ENCODE assay signal across 6 cellular contexts in genomic region chr20:329325-329695, GRCh38. TPM values are rescaled to one million over a fixed set of nuclear protein-coding genes. Genes with fewer than 3 reads are reported as not detected.
A peak's percentile ranks its signal among the peaks of the same experiment; 100 is the strongest.
DNase-seq lines count a peak whose midpoint lies in the region; TF ChIP-seq lines count a peak whose summit lies in the region.

No MANE protein-coding gene starts in this region.

- peaks cover 12% of the 10 kb centered on the region for H3K23me2 ChIP-seq in H9 (ENCODE audit: insufficient read length, low read depth, low read length, poor library complexity, severe bottlenecking)

- H3K36me3 Mint-ChIP-seq in H9 (ENCODE audit: insufficient read depth in 1 of 3, low read depth in 3 of 3) (peaks cover 16 to 22% (median 21%) of the 10 kb centered on the region in 3 experiments; a peak in 6 of 7 replicates), nephron progenitor cell (ENCODE audit: low read depth) (peaks cover 35% of the 10 kb centered on the region)
- H3K36me3 Mint-ChIP-seq in activated T-helper 2 cell treated with anti-CD3 and anti-CD28 coated beads, Interferon-gamma antibody, Interleukin-2, Interleukin-4, amounts not matched to agents 10 μg/mL and 5 μg/mL and 100 μg/mL, durations not matched to agents 14 hours and 24 hours and 36 hours (ENCODE audit: low read depth), result peaks cover 5% of the 10 kb centered on the region

- H3K9me3 ChIP-seq in H9 (ENCODE audit: control insufficient read depth, low read depth, low read length) (no peaks in the 10 kb centered on the region), BE2C (no peaks in the 10 kb centered on the region)

- H3K4me3 Mint-ChIP-seq in H9 (peak overlapping the region; percentile 87 to 88; a peak in 4 of 5 replicates), nephron progenitor cell (peak overlapping the region; percentile 93)
- no peak overlapping the region for H3K4me3 Mint-ChIP-seq in activated T-helper 2 cell treated with anti-CD3 and anti-CD28 coated beads, Interferon-gamma antibody, Interleukin-2, Interleukin-4, amounts not matched to agents 10 μg/mL and 5 μg/mL and 100 μg/mL, durations not matched to agents 14 hours and 24 hours and 36 hours (ENCODE audit: low read depth)

- no peak overlapping the region for H2BK5ac ChIP-seq in H9 (ENCODE audit: insufficient read length, low read length)

- no peak overlapping the region for H2AK5ac ChIP-seq in H9 (ENCODE audit: insufficient read length, low read length)

- WGBS in H9 (ENCODE audit: extremely low coverage, insufficient read length, low lambda C conversion rate), result no CpG with 5 or more reads among the region's 4 CpGs

- no peak for TF ChIP-seq CTCF in H9 (conservative IDR thresholded peaks at IDR 0.05)
- TF ChIP-seq CTCF in nephron progenitor cell (IDR thresholded peaks at IDR 0.05), result no peak
- TF ChIP-seq CTCF in BE2C (IDR thresholded peaks at IDR 0.05; ENCODE audit: low read depth, low read length), result no peak

- H3K4me1 Mint-ChIP-seq in H9 (peaks cover 29 to 32% of the 10 kb centered on the region in 2 experiments), nephron progenitor cell (peaks cover 40% of the 10 kb centered on the region)
- H3K4me1 Mint-ChIP-seq in activated T-helper 2 cell treated with anti-CD3 and anti-CD28 coated beads, Interferon-gamma antibody, Interleukin-2, Interleukin-4, amounts not matched to agents 10 μg/mL and 5 μg/mL and 100 μg/mL, durations not matched to agents 14 hours and 24 hours and 36 hours (ENCODE audit: low read depth), result peaks cover 19% of the 10 kb centered on the region

- no peak overlapping the region for H2BK12ac ChIP-seq in H9 (ENCODE audit: insufficient read length, low read depth, low read length)

- intact Hi-C loops in activated T-helper 2 cell treated with anti-CD3 and anti-CD28 coated beads, Interferon-gamma antibody, Interleukin-2, Interleukin-4, amounts not matched to agents 10 μg/mL and 5 μg/mL and 100 μg/mL, durations not matched to agents 14 hours and 24 hours and 36 hours (cut with micrococcal nuclease), result no loop called here

- no peak overlapping the region for H3K56ac ChIP-seq in H9 (ENCODE audit: insufficient read length, low read depth, low read length)

- H3K27me3 ChIP-seq in H9 (ENCODE audit: insufficient read depth, low read length), result peaks cover 5% of the 10 kb centered on the region; the same call in 1 of the 2 replicates
- H3K27me3 ChIP-seq in BE2C, result no peaks in the 10 kb centered on the region

- no peak overlapping the region for H2AFZ ChIP-seq in H9 (ENCODE audit: low read length)

- peaks cover 0 to 2% of the 10 kb centered on the region in 2 experiments; a peak in 1 of 5 replicates for H3K9me3 Mint-ChIP-seq in H9
- no peaks in the 10 kb centered on the region for H3K9me3 Mint-ChIP-seq in activated T-helper 2 cell treated with anti-CD3 and anti-CD28 coated beads, Interferon-gamma antibody, Interleukin-2, Interleukin-4, amounts not matched to agents 10 μg/mL and 5 μg/mL and 100 μg/mL, durations not matched to agents 14 hours and 24 hours and 36 hours
- no peaks in the 10 kb centered on the region for H3K9me3 Mint-ChIP-seq in nephron progenitor cell

- H3K79me1 ChIP-seq in H9 (ENCODE audit: insufficient read depth, low read depth, low read length, poor library complexity, severe bottlenecking), result no peaks in the 10 kb centered on the region

- no peak overlapping the region for H3K4me3 ChIP-seq in BE2C (ENCODE audit: low read depth, low read length)

- H3K4me1 ChIP-seq in H9 (ENCODE audit: insufficient read depth, low read length) (peaks cover 2% of the 10 kb centered on the region; the same call in 1 of the 2 replicates), BE2C (peaks cover 3% of the 10 kb centered on the region)

- peaks cover 9% of the 10 kb centered on the region; the same call in 1 of the 2 replicates for H3K79me2 ChIP-seq in H9 (ENCODE audit: insufficient read depth, low read length)

- DNase-seq in H9 (no peak), nephron progenitor cell (no peak), NCI-H345 treated with DMSO at 0.1 percent for 48 hours (lab: John Stamatoyannopoulos, UW; ENCODE audit: unreplicated experiment) (no peak), NCI-H1436 treated with DMSO at 0.1 percent for 48 hours (lab: John Stamatoyannopoulos, UW) (no peak), BE2C (no peak)
- no peak for DNase-seq in activated T-helper 2 cell treated with anti-CD3 and anti-CD28 coated beads, Interferon-gamma antibody, Interleukin-2, Interleukin-4, amounts not matched to agents 10 μg/mL and 5 μg/mL and 100 μg/mL, durations not matched to agents 14 hours and 24 hours and 36 hours (ENCODE audit: low spot score)

- H4K20me1 ChIP-seq in H9 (ENCODE audit: control insufficient read depth, insufficient read depth, insufficient read length), result peaks cover 2% of the 10 kb centered on the region

- no peak overlapping the region for H2BK20ac ChIP-seq in H9 (ENCODE audit: low read depth, low read length, poor library complexity, severe bottlenecking)

- H4K91ac ChIP-seq in H9 (ENCODE audit: insufficient read length, low read depth, low read length), result no peak overlapping the region

- no peak overlapping the region for H2BK15ac ChIP-seq in H9 (ENCODE audit: low read depth, low read length)

- H3K27me3 Mint-ChIP-seq in H9 (ENCODE audit: low read depth) (peaks cover 18% of the 10 kb centered on the region), nephron progenitor cell (ENCODE audit: low read depth, poor library complexity) (no peaks in the 10 kb centered on the region)
- H3K27me3 Mint-ChIP-seq in activated T-helper 2 cell treated with anti-CD3 and anti-CD28 coated beads, Interferon-gamma antibody, Interleukin-2, Interleukin-4, amounts not matched to agents 10 μg/mL and 5 μg/mL and 100 μg/mL, durations not matched to agents 14 hours and 24 hours and 36 hours (ENCODE audit: low read depth), result no peaks in the 10 kb centered on the region

- peaks cover 8% of the 10 kb centered on the region; the same call in 1 of the 2 replicates for H3K36me3 ChIP-seq in BE2C

- H4K8ac ChIP-seq in H9 (replicated peaks; ENCODE audit: insufficient read length, low read depth, low read length), result no peak overlapping the region

- no peak overlapping the region for H2BK120ac ChIP-seq in H9 (ENCODE audit: low read depth, low read length, poor library complexity, severe bottlenecking)

- no peak overlapping the region for H4K5ac ChIP-seq in H9 (ENCODE audit: insufficient read length, low read depth, low read length)

- no peak overlapping the region for H3K27ac ChIP-seq in H9 (ENCODE audit: insufficient read length, low read depth, low read length)

- H3K4ac ChIP-seq in H9 (ENCODE audit: low read depth, low read length), result no peak overlapping the region

- no peak overlapping the region for H3K18ac ChIP-seq in H9 (ENCODE audit: insufficient read length, low read depth, low read length)

- no peak overlapping the region for H3K23ac ChIP-seq in H9 (ENCODE audit: insufficient read length, low read depth, low read length)

- H3K9ac ChIP-seq in H9 (ENCODE audit: extremely low read depth, insufficient read length, low read length), result no peak overlapping the region

- no peak overlapping the region for H3K4me2 ChIP-seq in H9 (ENCODE audit: insufficient read depth, insufficient read length, low read length)

- H3K14ac ChIP-seq in H9 (ENCODE audit: insufficient read depth, low read length), result no peak overlapping the region

- no peak overlapping the region for H3T11ph ChIP-seq in H9 (ENCODE audit: low read length)

- H3K27ac Mint-ChIP-seq in H9 (peak overlapping the region in 1 of 3 experiments; percentile 91; a peak in 2 of 7 replicates), nephron progenitor cell (peak overlapping the region; percentile 92)
- peak overlapping the region; percentile 16 for H3K27ac Mint-ChIP-seq in activated T-helper 2 cell treated with anti-CD3 and anti-CD28 coated beads, Interferon-gamma antibody, Interleukin-2, Interleukin-4, amounts not matched to agents 10 μg/mL and 5 μg/mL and 100 μg/mL, durations not matched to agents 14 hours and 24 hours and 36 hours

RNA-seq across cellular contexts. Expression of gene SOX12, which starts 4.0 kb away (rescaled TPM):
- 54.4 and 55.1 TPM in 2 replicates for total RNA-seq in H9 (2021)
- 14.4 and 15.0 TPM in 2 replicates for total RNA-seq in activated T-helper 2 cell treated with anti-CD3 and anti-CD28 coated beads, Interferon-gamma antibody, Interleukin-2, Interleukin-4, amounts not matched to agents 10 μg/mL and 5 μg/mL and 100 μg/mL, durations not matched to agents 14 hours and 24 hours and 36 hours
- polyA plus RNA-seq in BE2C (2012; ENCODE audit: insufficient read depth, insufficient read length, low read depth), result 27.4 TPM

RNA-seq across cellular contexts. Expression of gene NRSN2, which starts 17.6 kb away (rescaled TPM):
- 18.9 and 22.7 TPM in 2 replicates for total RNA-seq in H9 (2021)
- 5.9 and 7.1 TPM in 2 replicates for total RNA-seq in activated T-helper 2 cell treated with anti-CD3 and anti-CD28 coated beads, Interferon-gamma antibody, Interleukin-2, Interleukin-4, amounts not matched to agents 10 μg/mL and 5 μg/mL and 100 μg/mL, durations not matched to agents 14 hours and 24 hours and 36 hours
- polyA plus RNA-seq in BE2C (2012; ENCODE audit: insufficient read depth, insufficient read length, low read depth), result 55.0 TPM

RNA-seq across cellular contexts. Expression of gene ZCCHC3, which starts 31.9 kb away (rescaled TPM):
- 41.3 and 43.3 TPM in 2 replicates for total RNA-seq in H9 (2021)
- total RNA-seq in activated T-helper 2 cell treated with anti-CD3 and anti-CD28 coated beads, Interferon-gamma antibody, Interleukin-2, Interleukin-4, amounts not matched to agents 10 μg/mL and 5 μg/mL and 100 μg/mL, durations not matched to agents 14 hours and 24 hours and 36 hours, result 26.9 and 27.6 TPM in 2 replicates
- 72.9 TPM for polyA plus RNA-seq in BE2C (2012; ENCODE audit: insufficient read depth, insufficient read length, low read depth)

RNA-seq across cellular contexts. Expression of gene C20orf96, which starts 38.8 kb away (rescaled TPM):
- 13.8 and 14.5 TPM in 2 replicates for total RNA-seq in H9 (2021)
- total RNA-seq in activated T-helper 2 cell treated with anti-CD3 and anti-CD28 coated beads, Interferon-gamma antibody, Interleukin-2, Interleukin-4, amounts not matched to agents 10 μg/mL and 5 μg/mL and 100 μg/mL, durations not matched to agents 14 hours and 24 hours and 36 hours, result 7.6 and 9.5 TPM in 2 replicates
- polyA plus RNA-seq in BE2C (2012; ENCODE audit: insufficient read depth, insufficient read length, low read depth), result 4.6 TPM

RNA-seq across cellular contexts. Expression of gene TRIB3, which starts 51.2 kb away (rescaled TPM):
- total RNA-seq in H9 (2021), result 20.0 and 20.8 TPM in 2 replicates
- 31.6 and 32.2 TPM in 2 replicates for total RNA-seq in activated T-helper 2 cell treated with anti-CD3 and anti-CD28 coated beads, Interferon-gamma antibody, Interleukin-2, Interleukin-4, amounts not matched to agents 10 μg/mL and 5 μg/mL and 100 μg/mL, durations not matched to agents 14 hours and 24 hours and 36 hours
- 157 TPM for polyA plus RNA-seq in BE2C (2012; ENCODE audit: insufficient read depth, insufficient read length, low read depth)
